In the genomic region with DNA sequence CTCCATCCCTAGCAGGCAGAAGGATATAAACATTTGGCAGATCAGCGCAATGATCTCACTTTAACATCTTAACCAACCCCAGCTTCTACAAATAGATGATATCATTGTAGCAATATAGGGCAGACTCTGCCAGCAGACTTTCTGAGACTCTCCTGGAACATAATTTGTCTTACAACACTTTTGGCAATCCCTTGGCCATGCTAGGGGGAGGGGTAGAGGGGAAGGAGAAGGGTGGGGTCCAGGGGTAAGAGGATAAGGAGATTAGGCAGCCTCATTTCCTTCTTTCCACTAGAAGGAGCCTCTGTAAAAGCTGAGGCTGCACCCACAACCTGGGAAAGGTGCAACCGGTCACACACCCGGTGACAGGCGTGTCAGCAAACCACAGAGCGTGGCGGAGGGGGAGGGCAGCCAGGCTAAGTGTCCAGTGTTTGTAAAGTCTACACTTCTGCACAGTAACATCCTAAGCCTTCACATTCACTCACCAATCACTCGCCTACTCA, we compare ENCODE assay signal across 11 cellular contexts. TPM values are rescaled to one million over a fixed set of nuclear protein-coding genes. Genes with fewer than 3 reads are reported as not detected.
DNase-seq lines count a peak whose midpoint lies in the region; ATAC-seq and TF ChIP-seq lines count a peak whose summit lies in the region.
"Had no signal": no experiment of that assay in that cellular context is flagged by ENCODE, and none has a peak within 500 bp of the region (broad histone marks: within the 10 kb centered on the region; RNA-seq: fewer than 3 reads in every experiment).

No MANE protein-coding gene starts in this region.

- WGBS in mesendoderm (ENCODE audit: extremely low coverage, insufficient coverage, low lambda C conversion rate), result no CpG with 5 or more reads among the region's 7 CpGs

- no peak overlapping the region for H4K8ac ChIP-seq in mesendoderm (ENCODE audit: low read depth, low read length)

- no peak overlapping the region for H2BK5ac ChIP-seq in mesendoderm (ENCODE audit: low read length)

- no peak overlapping the region for H3K18ac ChIP-seq in mesendoderm (ENCODE audit: low read length)

- no peak overlapping the region for H3K4me2 ChIP-seq in mesendoderm (ENCODE audit: low read length)

- H3K27ac ChIP-seq in VCaP (peak overlapping the region; percentile 56), lower lobe of right lung (no peak overlapping the region), mesendoderm (ENCODE audit: low read depth, low read length) (no peak overlapping the region)

- DNase-seq in AG20443 (ENCODE audit: low spot score), result peak; percentile 62
- peak; percentile 74 for DNase-seq in HT-29 (ENCODE audit: low spot score)
- DNase-seq in lower lobe of right lung, result no peak
- no peak for DNase-seq in mesendoderm
- no peak for DNase-seq in Ammon's horn (ENCODE audit: low spot score)
- DNase-seq: activated CD8-positive, alpha-beta memory T cell treated with anti-CD3 and anti-CD28 coated beads, Interleukin-2, amount 50 U/mL, for 4 hours; naive B cell; stimulated activated CD4-positive, alpha-beta T cell treated with anti-CD3 and anti-CD28 coated beads, Interleukin-15, amount 100 ng/mL, for 24 hours had no signal

- no peak overlapping the region for H3K9ac ChIP-seq in mesendoderm (ENCODE audit: low read length)

- H3K79me2 ChIP-seq in mesendoderm (ENCODE audit: control insufficient read depth, insufficient read depth, low read length), result no peaks in the 10 kb centered on the region

- TF ChIP-seq CTCF in VCaP (conservative IDR thresholded peaks at IDR 0.05) (no peak), lower lobe of right lung (IDR thresholded peaks at IDR 0.05) (no peak)

- H3K36me3 ChIP-seq in lower lobe of right lung (no peaks in the 10 kb centered on the region), mesendoderm (ENCODE audit: control insufficient read depth, insufficient read depth, low read length) (no peaks in the 10 kb centered on the region)

- no peak overlapping the region for H3K56ac ChIP-seq in mesendoderm (ENCODE audit: low read length)

- H3K4me1 ChIP-seq in lower lobe of right lung, result no peaks in the 10 kb centered on the region
- H3K4me1 ChIP-seq in mesendoderm (ENCODE audit: control insufficient read depth, low read depth, low read length), result no peaks in the 10 kb centered on the region

- no peak overlapping the region for H3K4ac ChIP-seq in mesendoderm (ENCODE audit: low read depth, low read length)

- H3K27me3 ChIP-seq in lower lobe of right lung (ENCODE audit: low read depth) (no peaks in the 10 kb centered on the region), mesendoderm (ENCODE audit: insufficient read depth, low read length, poor library complexity) (no peaks in the 10 kb centered on the region)

- intact Hi-C loops in lower lobe of right lung (cut with DNase I), result no loop called here

- no peak overlapping the region for H4K5ac ChIP-seq in mesendoderm (ENCODE audit: low read length)

- no peak overlapping the region for H2AK5ac ChIP-seq in mesendoderm (ENCODE audit: low read length)

- H3K9me3 ChIP-seq in lower lobe of right lung, result no peaks in the 10 kb centered on the region

- H2BK15ac ChIP-seq in mesendoderm (replicated peaks; ENCODE audit: low read depth), result no peak overlapping the region

- H2BK120ac ChIP-seq in mesendoderm (ENCODE audit: low read depth, low read length), result no peak overlapping the region

- H3K4me3 ChIP-seq in lower lobe of right lung (no peak overlapping the region), mesendoderm (ENCODE audit: low read length) (no peak overlapping the region)

- ATAC-seq in lower lobe of right lung, result peak; percentile 71 to 76
- no peak for ATAC-seq in GM18517 (IDR thresholded peaks at IDR 0.05; ENCODE audit: unreplicated experiment)
- no peak for ATAC-seq in HG02885 (IDR thresholded peaks at IDR 0.05; ENCODE audit: poor library complexity, unreplicated experiment)

- H3K23ac ChIP-seq in mesendoderm (ENCODE audit: low read length), result no peak overlapping the region

- H3K79me1 ChIP-seq in mesendoderm (ENCODE audit: low read length), result no peaks in the 10 kb centered on the region

RNA-seq across cellular contexts. Expression of gene UBAC2, which starts 8.7 kb away (rescaled TPM):
- 73.4 and 75.7 TPM in 2 replicates for total RNA-seq in HT-29 (2014; rRNA removed; shearing (Covaris generic))
- 44.5 TPM for total RNA-seq in lower lobe of right lung
- 39.5 TPM for polyA plus RNA-seq in mesendoderm (2013, experiment 1 of 2)
- polyA plus RNA-seq in mesendoderm (2013, experiment 2 of 2), result 37.8 TPM

Comparison
In these comparisons a context has a peak if more than half of its experiments do, and no peak if none do; other contexts are left out.
1. DNase-seq: peak in AG20443 (single experiment) and HT-29 (single experiment); none in lower lobe of right lung (single experiment), mesendoderm (single experiment) and Ammon's horn (single experiment).
2. ATAC-seq: peak in lower lobe of right lung (2 of 2); none in GM18517 (single experiment) and HG02885 (single experiment).